ENCODE assay signal across 7 cellular contexts in the genomic region with DNA sequence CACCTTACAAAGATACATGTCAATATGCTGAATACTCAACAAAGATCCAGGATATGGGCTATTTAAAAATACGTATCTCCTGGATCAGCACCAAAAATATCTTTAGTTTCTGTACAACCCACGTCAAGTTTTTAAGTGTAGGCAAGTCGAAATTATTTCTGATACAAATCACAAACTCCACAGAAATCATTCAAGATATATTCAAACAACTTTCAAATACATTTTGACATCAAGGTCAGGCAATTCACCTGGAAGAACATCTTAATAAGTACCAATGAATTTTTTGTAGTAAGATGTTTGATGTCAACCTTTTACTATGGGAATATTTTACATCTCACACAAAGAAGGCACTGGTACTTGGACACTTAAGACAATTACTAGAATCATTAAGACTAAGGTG.
"Had no signal": no experiment of that assay in that cellular context is flagged by ENCODE, and none has a peak within 500 bp of the region (broad histone marks: within the 10 kb centered on the region; RNA-seq: fewer than 3 reads in every experiment).

No MANE protein-coding gene starts in this region.

- H3K9me3 Mint-ChIP-seq: H9, HFFc6, IgD-negative memory B cell had no signal

- H3K27me3 Mint-ChIP-seq: IgD-negative memory B cell had no signal

- H3K4me3 Mint-ChIP-seq: H9, HFFc6, IgD-negative memory B cell had no signal

- H3K27ac ChIP-seq: HL-60 had no signal

- H3K4me1 Mint-ChIP-seq: H9, IgD-negative memory B cell had no signal

- H3K27ac Mint-ChIP-seq: HFFc6 had no signal

- DNase-seq: H9, HFFc6, KBM-7 had no signal

- ATAC-seq: HCT116, HepG2 had no signal
